In the genomic region with DNA sequence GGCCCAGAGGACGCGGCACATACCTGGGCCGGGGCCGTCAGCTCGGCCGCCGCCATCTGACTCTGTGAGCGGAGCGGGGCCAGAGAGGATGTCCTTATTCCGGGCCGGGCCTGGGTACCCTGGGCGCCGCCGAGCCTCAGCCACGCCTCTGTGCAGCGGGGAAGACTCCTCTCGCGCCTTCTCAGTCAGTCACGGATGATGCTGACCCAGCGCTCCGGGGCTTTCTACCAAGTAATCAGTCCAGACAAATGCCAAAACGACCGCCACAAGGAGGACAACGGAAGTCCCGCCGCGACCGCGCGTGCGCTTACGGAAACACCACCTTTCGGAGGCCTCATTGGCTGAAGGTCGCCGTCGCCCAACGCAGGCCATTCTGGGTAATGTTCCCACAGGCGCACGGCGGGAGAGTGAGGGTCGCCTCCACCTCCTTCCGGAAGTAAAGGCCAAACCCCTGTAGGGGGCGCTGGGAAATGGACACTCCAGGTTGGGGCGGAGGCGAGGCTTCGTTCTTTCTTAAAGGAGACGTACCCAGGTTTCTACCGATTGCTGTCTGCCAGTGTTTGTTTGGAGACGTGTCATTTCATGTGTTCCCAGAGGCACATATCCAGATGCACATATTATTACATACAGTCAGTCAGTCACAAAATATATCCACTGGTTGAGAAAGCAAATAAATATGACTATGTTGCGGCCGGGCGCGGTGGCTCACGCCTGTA, we compare ENCODE assay signal across 8 cellular contexts. TPM values are rescaled to one million over a fixed set of nuclear protein-coding genes. Genes with fewer than 3 reads are reported as not detected.
DNase-seq lines count a peak whose midpoint lies in the region; ATAC-seq, FAIRE-seq and TF ChIP-seq lines count a peak whose summit lies in the region.

TSS of gene ZNF256 (minus strand) at position 288 of the 716 bp plus-strand sequence. CDS start at position 56, 232 bp downstream.

- peak within 1 kb of the TSS; percentile 93 for H3K4me3 Mint-ChIP-seq in mesothelial cell of epicardium

- peak within 1 kb of the TSS; percentile 86 for H3K27ac Mint-ChIP-seq in mesothelial cell of epicardium

- peak within 1 kb of the TSS; percentile 62 for H3K4me2 ChIP-seq in endothelial cell of umbilical vein (ENCODE audit: insufficient read depth, low read length)

- peak within 1 kb of the TSS; percentile 95 for H3K4me3 ChIP-seq in BE2C (ENCODE audit: low read depth, low read length)
- peak within 1 kb of the TSS; percentile 24 to 66 (median 53) for H3K4me3 ChIP-seq in endothelial cell of umbilical vein (replicated peaks in 1 of 3; ENCODE audit: insufficient read depth in 1 of 3, low read depth in 1 of 3, low read length in 3 of 3)

- H3K4me1 Mint-ChIP-seq in mesothelial cell of epicardium = peaks cover 12% of the 10 kb centered on the region

- H3K9ac ChIP-seq in endothelial cell of umbilical vein (replicated peaks; ENCODE audit: extremely low read depth, insufficient read depth, low read length) = peak within 1 kb of the TSS; percentile 42

- no peaks in the 10 kb centered on the region for H3K27me3 ChIP-seq in BE2C
- no peaks in the 10 kb centered on the region for H3K27me3 ChIP-seq in endothelial cell of umbilical vein (ENCODE audit: control insufficient read depth in 2 of 2, insufficient read depth in 2 of 2, low read length in 2 of 2)

- H3K9me3 Mint-ChIP-seq in mesothelial cell of epicardium = peaks cover 51% of the 10 kb centered on the region

- TF ChIP-seq CTCF in BE2C (IDR thresholded peaks at IDR 0.05; ENCODE audit: low read depth, low read length) (peak; percentile 69), endothelial cell of umbilical vein (IDR thresholded peaks at IDR 0.05; ENCODE audit: extremely low read depth in 1 of 2, insufficient read depth in 1 of 2, low read depth in 1 of 2, low read length in 2 of 2) (peak; percentile 55 to 65), mesothelial cell of epicardium (IDR thresholded peaks at IDR 0.05; ENCODE audit: unreplicated experiment) (peak; percentile 62)

- H4K20me1 ChIP-seq in endothelial cell of umbilical vein (replicated peaks; ENCODE audit: control insufficient read depth, extremely low read depth, insufficient read depth, low read length) = peaks cover 2% of the 10 kb centered on the region

- POLR2A ChIA-PET in endothelial cell of umbilical vein (lab: Charles Lee) = no interaction called here

- H3K27me3 Mint-ChIP-seq in mesothelial cell of epicardium (ENCODE audit: low read depth) = no peaks in the 10 kb centered on the region

- DNase-seq in BE2C (peak; percentile 98), NCI-H82 (lab: John Stamatoyannopoulos, UW) (peak; percentile 99), activated T-cell treated with anti-CD3 and anti-CD28 coated beads for 1 hour (ENCODE audit: low read depth) (peak; percentile 78), endothelial cell of umbilical vein (ENCODE audit: low read depth, low spot score) (peak; percentile 92), mesothelial cell of epicardium (ENCODE audit: low spot score in 2 of 2, unreplicated experiment in 2 of 2) (peak; percentile 83 to 89)
- peak; percentile 80 for DNase-seq in stimulated activated CD8-positive, alpha-beta memory T cell treated with anti-CD3 and anti-CD28 coated beads, Interleukin-15, amount 100 ng/mL, for 24 hours (ENCODE audit: low read depth)

- dilution Hi-C loops in endothelial cell of umbilical vein (cut with MboI; ENCODE audit: extremely low pct_ligation_motif_present, low sequenced_read_pairs) = no loop called here

- no peak within 1 kb of the TSS for H3K27ac ChIP-seq in endothelial cell of umbilical vein (ENCODE audit: insufficient read depth, low read depth, low read length)

- no TSS peak for BruUV-seq in endothelial cell of umbilical vein (replicated peaks; lab: Mats Ljungman, UMichigan)

- intact Hi-C loops in endothelial cell of umbilical vein (cut with micrococcal nuclease) = loop anchor here (1.0 to 10.0 kb wide), 3 partner anchors 31 to 207 kb away; partner anchors contain the start of genes ZNF329, ZNF417 and ZNF606

- ATAC-seq in HG03457 (IDR thresholded peaks at IDR 0.05; ENCODE audit: unreplicated experiment) = peak; percentile 76

- peaks cover 45% of the 10 kb centered on the region for H3K36me3 Mint-ChIP-seq in mesothelial cell of epicardium

- H3K79me2 ChIP-seq in endothelial cell of umbilical vein (ENCODE audit: control insufficient read depth, insufficient read depth, low read length) = no peaks in the 10 kb centered on the region

- FAIRE-seq in endothelial cell of umbilical vein (lab: Jason Lieb, UNC) = peak; percentile 94

- H3K36me3 ChIP-seq in BE2C (peaks cover 19% of the 10 kb centered on the region), endothelial cell of umbilical vein (ENCODE audit: control insufficient read depth in 2 of 2, extremely low read depth in 1 of 2, insufficient read depth in 2 of 2, low read length in 2 of 2) (peaks cover 0 to 5% of the 10 kb centered on the region in 2 experiments)

- CTCF ChIA-PET in endothelial cell of umbilical vein (lab: Charles Lee) = no interaction called here

- H3K4me1 ChIP-seq in BE2C = 0 out of 2 replicates have a peak, but pooled peaks cover 2% of the 10 kb centered on the region
- peaks cover 5% of the 10 kb centered on the region for H3K4me1 ChIP-seq in endothelial cell of umbilical vein (ENCODE audit: control insufficient read depth, extremely low read depth, insufficient read depth, low read length)

- H3K9me1 ChIP-seq in endothelial cell of umbilical vein (replicated peaks; ENCODE audit: control insufficient read depth, extremely low read depth, insufficient read depth, low read length) = no peaks in the 10 kb centered on the region

- H3K9me3 ChIP-seq in BE2C (no peaks in the 10 kb centered on the region), endothelial cell of umbilical vein (replicated peaks; ENCODE audit: control insufficient read depth, insufficient read depth, low read length) (peaks cover 3% of the 10 kb centered on the region)

- H2AFZ ChIP-seq in endothelial cell of umbilical vein (ENCODE audit: low read depth, low read length) = peak within 1 kb of the TSS; percentile 79

- peak; percentile 63 for TF ChIP-seq POLR2A in GM19193 (IDR thresholded peaks at IDR 0.05; ENCODE audit: extremely low read depth, insufficient read depth, insufficient read length)
- TF ChIP-seq POLR2A in endothelial cell of umbilical vein (IDR thresholded peaks at IDR 0.05; ENCODE audit: low read depth, low read length) = peak; percentile 50

TF ChIP-seq in endothelial cell of umbilical vein, 7 proteins besides CTCF, POLR2A, EP300 and RAD21:
- TF ChIP-seq JUN (IDR thresholded peaks at IDR 0.05; ENCODE audit: borderline replicate concordance, insufficient read depth, insufficient read length, low read depth) (no peak), POLR2AphosphoS5 (IDR thresholded peaks at IDR 0.05; ENCODE audit: insufficient read depth, low read depth, low read length) (peak; percentile 48), MAX (IDR thresholded peaks at IDR 0.05; ENCODE audit: insufficient read depth, insufficient read length) (peak; percentile 61), MYC (IDR thresholded peaks at IDR 0.05; ENCODE audit: low read depth, low read length) (no peak), FOS (IDR thresholded peaks at IDR 0.05; ENCODE audit: borderline replicate concordance, insufficient read depth, low read length) (no peak), GATA2 (IDR thresholded peaks at IDR 0.05; ENCODE audit: insufficient read depth, insufficient read length, low read depth, low read length) (no peak)

RNA-seq across cellular contexts. Expression of gene ZNF256, which starts in this region (rescaled TPM):
- 3.6 TPM for polyA plus RNA-seq in BE2C (2012; ENCODE audit: insufficient read depth, insufficient read length, low read depth)
- 3.7 and 4.0 TPM in 2 replicates for total RNA-seq in endothelial cell of umbilical vein
- polyA plus RNA-seq in endothelial cell of umbilical vein = 1.5 and 1.9 TPM in 2 replicates
- 2.4 and 3.0 TPM in 2 replicates for polyA plus RNA-seq in endothelial cell of umbilical vein (2011; cell fraction: cytosol; rRNA removed)
- polyA plus RNA-seq in endothelial cell of umbilical vein (2011; cell fraction: nucleus; rRNA removed) = 4.7 and 5.7 TPM in 2 replicates
- polyA plus RNA-seq in endothelial cell of umbilical vein (2012) = 3.1 and 3.4 TPM in 2 replicates
- polyA minus RNA-seq in endothelial cell of umbilical vein = 3.8 and 4.5 TPM in 2 replicates
- not detected for polyA minus RNA-seq in endothelial cell of umbilical vein (2011; cell fraction: cytosol; rRNA and poly(A)+ RNA removed)
- polyA minus RNA-seq in endothelial cell of umbilical vein (2011; cell fraction: nucleus; rRNA and poly(A)+ RNA removed) = 5.1 and 5.5 TPM in 2 replicates
- 13.2 to 14.5 TPM (median 14.2 TPM) in 3 replicates for total RNA-seq in mesothelial cell of epicardium
